27 cellular contexts compared by ENCODE assay signal in genomic region chr17:11467639-11468038, GRCh38.
DNase-seq lines count a peak whose midpoint lies in the region; ATAC-seq, FAIRE-seq and TF ChIP-seq lines count a peak whose summit lies in the region.
"Had no signal": no experiment of that assay in that cellular context is flagged by ENCODE, and none has a peak within 500 bp of the region (broad histone marks: within the 10 kb centered on the region; RNA-seq: fewer than 3 reads in every experiment).

No MANE protein-coding gene starts in this region.

- TF ChIP-seq POLR2A in esophagus muscularis mucosa (IDR thresholded peaks at IDR 0.05; ENCODE audit: low read depth) (no peak), GM12892 (IDR thresholded peaks at IDR 0.05; ENCODE audit: low read depth, low read length) (no peak)

- H3K4me3 ChIP-seq in esophagus muscularis mucosa (no peak overlapping the region), lower lobe of right lung (no peak overlapping the region), small intestine (ENCODE audit: low read depth in 1 of 2, low read length in 2 of 2) (no peak overlapping the region), pancreas (no peak overlapping the region)
- H3K4me3 ChIP-seq: BLaER1, GM12878 had no signal

- TF ChIP-seq CTCF in esophagus muscularis mucosa (IDR thresholded peaks at IDR 0.05) (no peak), lower lobe of right lung (IDR thresholded peaks at IDR 0.05) (no peak), pancreas (IDR thresholded peaks at IDR 0.05) (no peak)

- H3K27ac ChIP-seq in esophagus muscularis mucosa (replicated peaks in 1 of 4) (no peak overlapping the region), lower lobe of right lung (no peak overlapping the region), small intestine (ENCODE audit: low read depth in 1 of 2, low read length in 1 of 2) (no peak overlapping the region), pancreas (no peak overlapping the region)
- H3K27ac ChIP-seq: BLaER1 had no signal

- FAIRE-seq in small intestine (lab: Jason Lieb, UNC), result no peak
- FAIRE-seq in pancreas (lab: Jason Lieb, UNC), result no peak
- no peak for FAIRE-seq in GM12892 (lab: Jason Lieb, UNC)
- FAIRE-seq: A204.1, GM12878, GM19239 had no signal

- H3K4me1 ChIP-seq in esophagus muscularis mucosa, result no peaks in the 10 kb centered on the region
- no peaks in the 10 kb centered on the region for H3K4me1 ChIP-seq in lower lobe of right lung
- no peaks in the 10 kb centered on the region for H3K4me1 ChIP-seq in small intestine (ENCODE audit: control insufficient read depth in 2 of 2, insufficient read depth in 1 of 2, low read depth in 1 of 2, low read length in 1 of 2)
- no peaks in the 10 kb centered on the region for H3K4me1 ChIP-seq in pancreas
- H3K4me1 ChIP-seq: BE2C, BLaER1 had no signal

- peak; percentile 78 to 82 for ATAC-seq in lower lobe of right lung
- ATAC-seq in GM18511 (IDR thresholded peaks at IDR 0.05; ENCODE audit: unreplicated experiment), result no peak
- no peak for ATAC-seq in pancreas
- ATAC-seq: GM12878 had no signal

- H3K9me3 ChIP-seq in esophagus muscularis mucosa (peaks cover 0 to 7% (median 0%) of the 10 kb centered on the region in 4 donors), lower lobe of right lung (no peaks in the 10 kb centered on the region), small intestine (ENCODE audit: control insufficient read depth, low read depth) (no peaks in the 10 kb centered on the region), pancreas (no peaks in the 10 kb centered on the region)
- H3K9me3 ChIP-seq: BE2C, BLaER1 had no signal

- intact Hi-C loops in esophagus muscularis mucosa (cut with DNase I) (no loop called here), lower lobe of right lung (cut with DNase I) (no loop called here), pancreas (cut with DNase I) (no loop called here)

- TF ChIP-seq EP300 in esophagus muscularis mucosa (IDR thresholded peaks at IDR 0.05), result no peak

- H3K27me3 ChIP-seq in esophagus muscularis mucosa (no peaks in the 10 kb centered on the region), lower lobe of right lung (ENCODE audit: low read depth) (no peaks in the 10 kb centered on the region), small intestine (ENCODE audit: control insufficient read depth in 2 of 2, insufficient read depth in 2 of 2, low read length in 2 of 2) (no peaks in the 10 kb centered on the region), pancreas (no peaks in the 10 kb centered on the region)
- H3K27me3 ChIP-seq: BE2C, BLaER1 had no signal

- H3K36me3 ChIP-seq in esophagus muscularis mucosa, result no peaks in the 10 kb centered on the region
- no peaks in the 10 kb centered on the region for H3K36me3 ChIP-seq in lower lobe of right lung
- no peaks in the 10 kb centered on the region for H3K36me3 ChIP-seq in small intestine (ENCODE audit: control insufficient read depth in 2 of 2, insufficient read depth in 2 of 2, low read length in 2 of 2)
- no peaks in the 10 kb centered on the region for H3K36me3 ChIP-seq in pancreas
- H3K36me3 ChIP-seq: BE2C, BLaER1 had no signal

- DNase-seq in NCI-H345 (lab: John Stamatoyannopoulos, UW) (peak; percentile 19), NCI-H345 treated with DMSO at 0.1 percent for 48 hours (lab: John Stamatoyannopoulos, UW; ENCODE audit: unreplicated experiment) (peak; percentile 7), esophagus muscularis mucosa (ENCODE audit: extremely low spot score) (peak; percentile 29), lower lobe of right lung (no peak), small intestine (no peak), pancreas (no peak), GM12892 (ENCODE audit: insufficient read length) (no peak)
- DNase-seq: 8988T; ACHN; BE2C; C1 segment of cervical spinal cord; CD4-positive, alpha-beta memory T cell; CD4-positive, CD25-positive, alpha-beta regulatory T cell; CD8-positive, alpha-beta memory T cell; COR-L47; DMS 273 treated with DMSO at 0.1 percent for 48 hours; DMS153; DMS53; DMS79; DND-41; EL; GDM1 had no signal

- 67% methylated on average over 2 of the region's 2 CpGs for WGBS in esophagus muscularis mucosa
- 46 to 62% (median 54%) methylated on average over 2 of the region's 2 CpGs for WGBS in small intestine, 3 donors
- WGBS in pancreas, 2 donors, result 68 to 74% methylated on average over 2 of the region's 2 CpGs

Comparison
In these comparisons a context has a peak if more than half of its experiments do, and no peak if none do; other contexts are left out.
1. DNase-seq: peak in NCI-H345 (single experiment), NCI-H345 treated with DMSO at 0.1 percent for 48 hours (single experiment) and esophagus muscularis mucosa (single experiment); none in lower lobe of right lung (single experiment), small intestine (single experiment), pancreas (0 of 6) and GM12892 (single experiment).
2. ATAC-seq: peak in lower lobe of right lung (2 of 2); none in GM18511 (single experiment) and pancreas (0 of 4).